14 cellular contexts compared by ENCODE assay signal in genomic region chr17:32460054-32460453, GRCh38. TPM values are rescaled to one million over a fixed set of nuclear protein-coding genes. Genes with fewer than 3 reads are reported as not detected.
DNase-seq lines count a peak whose midpoint lies in the region; ATAC-seq and TF ChIP-seq lines count a peak whose summit lies in the region.
"Had no signal": no experiment of that assay in that cellular context is flagged by ENCODE, and none has a peak within 500 bp of the region (broad histone marks: within the 10 kb centered on the region; RNA-seq: fewer than 3 reads in every experiment).

No MANE protein-coding gene starts in this region.

- H3K4me1 Mint-ChIP-seq in activated T-cell treated with anti-CD3 and anti-CD28 coated beads, Interleukin-2, amount 50 U/mL, for 72 hours (ENCODE audit: low read depth) = peaks cover 57% of the 10 kb centered on the region
- H3K4me1 Mint-ChIP-seq in activated T-helper 1 cell treated with anti-CD3 and anti-CD28 coated beads, Interleukin-12 subunit alpha, Interleukin-12 subunit beta, Interleukin-2, Interleukin-4 antibody, amounts not matched to agents 30 ng/mL and 10 ng/mL and 1 ng/mL, durations not matched to agents 14 hours and 24 hours and 36 hours (ENCODE audit: low read depth) = peaks cover 30% of the 10 kb centered on the region
- peaks cover 45% of the 10 kb centered on the region for H3K4me1 Mint-ChIP-seq in stimulated activated effector memory CD8-positive, alpha-beta T cell treated with anti-CD3 and anti-CD28 coated beads, Interleukin-12 subunit alpha, Interleukin-12 subunit beta, amount 100 ng/mL, for 72 hours
- H3K4me1 Mint-ChIP-seq in glutamatergic neuron (ENCODE audit: low read depth, unreplicated experiment) = peaks cover 2% of the 10 kb centered on the region

- peak overlapping the region; percentile 35 for H3K27ac Mint-ChIP-seq in activated T-cell treated with anti-CD3 and anti-CD28 coated beads, Interleukin-2, amount 50 U/mL, for 72 hours
- peak overlapping the region; percentile 12 for H3K27ac Mint-ChIP-seq in activated T-helper 1 cell treated with anti-CD3 and anti-CD28 coated beads, Interleukin-12 subunit alpha, Interleukin-12 subunit beta, Interleukin-2, Interleukin-4 antibody, amounts not matched to agents 30 ng/mL and 10 ng/mL and 1 ng/mL, durations not matched to agents 14 hours and 24 hours and 36 hours
- peak overlapping the region; percentile 33 for H3K27ac Mint-ChIP-seq in stimulated activated effector memory CD8-positive, alpha-beta T cell treated with anti-CD3 and anti-CD28 coated beads, Interleukin-12 subunit alpha, Interleukin-12 subunit beta, amount 100 ng/mL, for 72 hours
- H3K27ac Mint-ChIP-seq in glutamatergic neuron (ENCODE audit: unreplicated experiment) = no peak overlapping the region
- H3K27ac Mint-ChIP-seq: B cell had no signal

- no peak for TF ChIP-seq CTCF in HEK293 (tag by site-specific recombination; IDR thresholded peaks at IDR 0.05)
- no peak for TF ChIP-seq CTCF in glutamatergic neuron (IDR thresholded peaks at IDR 0.05; ENCODE audit: partially characterized antibody, unreplicated experiment)

- H3K9me3 ChIP-seq in HEK293 (ENCODE audit: control insufficient read depth, insufficient read depth, low read depth, low read length) = no peaks in the 10 kb centered on the region

- DNase-seq in activated T-cell treated with anti-CD3 and anti-CD28 coated beads, Interleukin-2, amount 50 U/mL, for 72 hours = no peak
- no peak for DNase-seq in activated T-cell treated with anti-CD3 and anti-CD28 coated beads, Interleukin-2, amount 50 U/mL, for 1 hour
- no peak for DNase-seq in activated T-helper 1 cell treated with anti-CD3 and anti-CD28 coated beads, Interleukin-12 subunit alpha, Interleukin-12 subunit beta, Interleukin-2, Interleukin-4 antibody, amounts not matched to agents 30 ng/mL and 10 ng/mL and 1 ng/mL, durations not matched to agents 14 hours and 24 hours and 36 hours (ENCODE audit: low spot score)
- DNase-seq in stimulated activated effector memory CD8-positive, alpha-beta T cell treated with anti-CD3 and anti-CD28 coated beads, Interleukin-12 subunit alpha, Interleukin-12 subunit beta, amount 100 ng/mL, for 72 hours (ENCODE audit: low spot score in 2 of 2) = no peak
- DNase-seq in glutamatergic neuron (no peak), DMS153 treated with DMSO at 0.1 percent for 48 hours (lab: John Stamatoyannopoulos, UW; ENCODE audit: unreplicated experiment) (no peak)
- DNase-seq: C1 segment of cervical spinal cord; Calu3; CD4-positive, alpha-beta T cell; DMS 273 treated with DMSO at 0.1 percent for 48 hours; DMS79 had no signal

- POLR2A ChIA-PET in HEK293 (lab: Yijun Ruan, JAX) = interaction anchor here (1.6 kb wide), 1 partner anchor 16 kb away, joined by 4 read pairs; the partner anchor contains the start of gene PSMD11

- H3K36me3 Mint-ChIP-seq in activated T-cell treated with anti-CD3 and anti-CD28 coated beads, Interleukin-2, amount 50 U/mL, for 72 hours (ENCODE audit: insufficient read depth in 2 of 2) = peaks cover 18 to 44% of the 10 kb centered on the region in 2 donors
- peaks cover 51% of the 10 kb centered on the region for H3K36me3 Mint-ChIP-seq in activated T-helper 1 cell treated with anti-CD3 and anti-CD28 coated beads, Interleukin-12 subunit alpha, Interleukin-12 subunit beta, Interleukin-2, Interleukin-4 antibody, amounts not matched to agents 30 ng/mL and 10 ng/mL and 1 ng/mL, durations not matched to agents 14 hours and 24 hours and 36 hours (ENCODE audit: low read depth)
- peaks cover 100% of the 10 kb centered on the region for H3K36me3 Mint-ChIP-seq in stimulated activated effector memory CD8-positive, alpha-beta T cell treated with anti-CD3 and anti-CD28 coated beads, Interleukin-12 subunit alpha, Interleukin-12 subunit beta, amount 100 ng/mL, for 72 hours
- H3K36me3 Mint-ChIP-seq in glutamatergic neuron (ENCODE audit: unreplicated experiment) = no peaks in the 10 kb centered on the region

- no peak overlapping the region for H3K4me3 ChIP-seq in HEK293 (ENCODE audit: low read depth, low read length)
- H3K4me3 ChIP-seq: GM12878 had no signal

- no peaks in the 10 kb centered on the region for H3K4me1 ChIP-seq in HEK293 (ENCODE audit: control insufficient read depth, insufficient read depth, low read length)

- ATAC-seq in activated T-cell treated with anti-CD3 and anti-CD28 coated beads, Interleukin-2, amount 50 U/mL, for 72 hours (replicated peaks in 1 of 2) = no peak
- no peak for ATAC-seq in stimulated activated effector memory CD8-positive, alpha-beta T cell treated with anti-CD3 and anti-CD28 coated beads, Interleukin-12 subunit alpha, Interleukin-12 subunit beta, amount 100 ng/mL, for 72 hours
- ATAC-seq: GM12878 had no signal

- no peak overlapping the region for H3K4me3 Mint-ChIP-seq in activated T-cell treated with anti-CD3 and anti-CD28 coated beads, Interleukin-2, amount 50 U/mL, for 72 hours
- H3K4me3 Mint-ChIP-seq in activated T-helper 1 cell treated with anti-CD3 and anti-CD28 coated beads, Interleukin-12 subunit alpha, Interleukin-12 subunit beta, Interleukin-2, Interleukin-4 antibody, amounts not matched to agents 30 ng/mL and 10 ng/mL and 1 ng/mL, durations not matched to agents 14 hours and 24 hours and 36 hours = no peak overlapping the region
- H3K4me3 Mint-ChIP-seq in stimulated activated effector memory CD8-positive, alpha-beta T cell treated with anti-CD3 and anti-CD28 coated beads, Interleukin-12 subunit alpha, Interleukin-12 subunit beta, amount 100 ng/mL, for 72 hours = no peak overlapping the region
- no peak overlapping the region for H3K4me3 Mint-ChIP-seq in glutamatergic neuron (ENCODE audit: unreplicated experiment)
- H3K4me3 Mint-ChIP-seq: B cell; CD4-positive, alpha-beta T cell had no signal

- H3K9me3 Mint-ChIP-seq in activated T-cell treated with anti-CD3 and anti-CD28 coated beads, Interleukin-2, amount 50 U/mL, for 72 hours = no peaks in the 10 kb centered on the region
- no peaks in the 10 kb centered on the region for H3K9me3 Mint-ChIP-seq in activated T-helper 1 cell treated with anti-CD3 and anti-CD28 coated beads, Interleukin-12 subunit alpha, Interleukin-12 subunit beta, Interleukin-2, Interleukin-4 antibody, amounts not matched to agents 30 ng/mL and 10 ng/mL and 1 ng/mL, durations not matched to agents 14 hours and 24 hours and 36 hours
- H3K9me3 Mint-ChIP-seq in stimulated activated effector memory CD8-positive, alpha-beta T cell treated with anti-CD3 and anti-CD28 coated beads, Interleukin-12 subunit alpha, Interleukin-12 subunit beta, amount 100 ng/mL, for 72 hours = no peaks in the 10 kb centered on the region
- no peaks in the 10 kb centered on the region for H3K9me3 Mint-ChIP-seq in glutamatergic neuron (ENCODE audit: unreplicated experiment)
- H3K9me3 Mint-ChIP-seq: CD4-positive, alpha-beta T cell had no signal

- no peaks in the 10 kb centered on the region for H3K27me3 Mint-ChIP-seq in activated T-cell treated with anti-CD3 and anti-CD28 coated beads, Interleukin-2, amount 50 U/mL, for 72 hours (ENCODE audit: low read depth)
- H3K27me3 Mint-ChIP-seq in activated T-helper 1 cell treated with anti-CD3 and anti-CD28 coated beads, Interleukin-12 subunit alpha, Interleukin-12 subunit beta, Interleukin-2, Interleukin-4 antibody, amounts not matched to agents 30 ng/mL and 10 ng/mL and 1 ng/mL, durations not matched to agents 14 hours and 24 hours and 36 hours (ENCODE audit: insufficient read depth) = no peaks in the 10 kb centered on the region
- H3K27me3 Mint-ChIP-seq in glutamatergic neuron (ENCODE audit: unreplicated experiment) = peaks cover 4% of the 10 kb centered on the region
- H3K27me3 Mint-ChIP-seq: B cell; CD4-positive, alpha-beta T cell had no signal

- intact Hi-C loops in activated T-helper 1 cell treated with anti-CD3 and anti-CD28 coated beads, Interleukin-12 subunit alpha, Interleukin-12 subunit beta, Interleukin-2, Interleukin-4 antibody, amounts not matched to agents 30 ng/mL and 10 ng/mL and 1 ng/mL, durations not matched to agents 14 hours and 24 hours and 36 hours (cut with micrococcal nuclease) = loop anchor here (2.0 kb wide), 1 partner anchor 207 kb away; no protein-coding TSS in a partner anchor

- H3K36me3 ChIP-seq in HEK293 (ENCODE audit: control insufficient read depth in 2 of 2, insufficient read depth in 1 of 2, low read length in 2 of 2) = peaks cover 84 to 93% of the 10 kb centered on the region in 2 experiments

- CTCF ChIA-PET in HEK293 (lab: Yijun Ruan, JAX) = interaction anchor here (0.6 to 8.6 kb wide), 4 partner anchors 8 to 320 kb away, joined by 3 to 198 read pairs (median 38); partner anchors contain the start of gene PSMD11

- no peak overlapping the region; the same call in 1 of the 2 replicates for H3K27ac ChIP-seq in HEK293 (ENCODE audit: extremely low read depth, low read depth, low read length)

TF ChIP-seq in HEK293, 187 proteins besides CTCF, POLR2A, EP300 and RAD21:
- TF ChIP-seq ZNF121 (tag by site-specific recombination; IDR thresholded peaks at IDR 0.05) (peak; percentile 91), ZNF132 (tag by site-specific recombination; IDR thresholded peaks at IDR 0.05; ENCODE audit: borderline replicate concordance) (no peak)

RNA-seq across cellular contexts. Expression of gene PSMD11, which starts 15.7 kb away (rescaled TPM):
- 100 to 1,000 TPM; 131 to 134 TPM for total RNA-seq in activated T-cell treated with anti-CD3 and anti-CD28 coated beads, Interleukin-2, amount 50 U/mL, for 72 hours
- 190 and 198 TPM in 2 replicates for total RNA-seq in activated T-helper 1 cell treated with anti-CD3 and anti-CD28 coated beads, Interleukin-12 subunit alpha, Interleukin-12 subunit beta, Interleukin-2, Interleukin-4 antibody, amounts not matched to agents 30 ng/mL and 10 ng/mL and 1 ng/mL, durations not matched to agents 14 hours and 24 hours and 36 hours
- total RNA-seq in glutamatergic neuron (ENCODE audit: unreplicated experiment) = 94.1 TPM

RNA-seq across cellular contexts. Expression of gene CDK5R1, which starts 26.7 kb away (rescaled TPM):
- 10 to 100 TPM; 22.5 to 24.6 TPM for total RNA-seq in activated T-cell treated with anti-CD3 and anti-CD28 coated beads, Interleukin-2, amount 50 U/mL, for 72 hours
- total RNA-seq in activated T-helper 1 cell treated with anti-CD3 and anti-CD28 coated beads, Interleukin-12 subunit alpha, Interleukin-12 subunit beta, Interleukin-2, Interleukin-4 antibody, amounts not matched to agents 30 ng/mL and 10 ng/mL and 1 ng/mL, durations not matched to agents 14 hours and 24 hours and 36 hours = 6.1 and 7.1 TPM in 2 replicates
- 73.9 TPM for total RNA-seq in glutamatergic neuron (ENCODE audit: unreplicated experiment)
